In genomic region chr1:46401964-46402626, GRCh38 we compare ENCODE assay signal across 9 cellular contexts. TPM values are rescaled to one million over a fixed set of nuclear protein-coding genes. Genes with fewer than 3 reads are reported as not detected.
DNase-seq lines count a peak whose midpoint lies in the region; ATAC-seq and TF ChIP-seq lines count a peak whose summit lies in the region.
"Had no signal": no experiment of that assay in that cellular context is flagged by ENCODE, and none has a peak within 500 bp of the region (broad histone marks: within the 10 kb centered on the region; RNA-seq: fewer than 3 reads in every experiment).

No MANE protein-coding gene starts in this region.

- WGBS in esophagus squamous epithelium, 2 donors, result 17 to 32% methylated on average over 3 to 7 of the region's 10 CpGs

- TF ChIP-seq CTCF in esophagus squamous epithelium (IDR thresholded peaks at IDR 0.05), result no peak

- peaks cover 0 to 9% (median 0%) of the 10 kb centered on the region in 3 donors for H3K36me3 ChIP-seq in esophagus squamous epithelium
- H3K36me3 ChIP-seq: SJSA1 had no signal

- H3K27me3 ChIP-seq in esophagus squamous epithelium, result peaks cover 0 to 4% (median 0%) of the 10 kb centered on the region in 4 donors
- H3K27me3 ChIP-seq: SJSA1 had no signal

- no peaks in the 10 kb centered on the region for H3K9me3 ChIP-seq in esophagus squamous epithelium
- H3K9me3 ChIP-seq: SJSA1 had no signal

- H3K4me3 ChIP-seq in esophagus squamous epithelium, result peak overlapping the region in 2 of 4 donors; percentile 1 to 38
- H3K4me3 ChIP-seq: SJSA1 had no signal

- no peak for ATAC-seq in HG02642 (IDR thresholded peaks at IDR 0.05; ENCODE audit: poor library complexity, unreplicated experiment)
- ATAC-seq in GM21737 (IDR thresholded peaks at IDR 0.05; ENCODE audit: unreplicated experiment), result no peak
- ATAC-seq in HG03095 (IDR thresholded peaks at IDR 0.05; ENCODE audit: unreplicated experiment), result no peak

- no peak for TF ChIP-seq POLR2A in esophagus squamous epithelium (IDR thresholded peaks at IDR 0.05)

- H3K27ac ChIP-seq in esophagus squamous epithelium, result peak overlapping the region; percentile 52 to 79 (median 64)
- H3K27ac ChIP-seq: SJSA1 had no signal

- intact Hi-C loops in esophagus squamous epithelium (cut with DNase I), result no loop called here

- peak; percentile 31 to 64 (median 47) for DNase-seq in NCI-H1417 (lab: John Stamatoyannopoulos, UW)
- no peak for DNase-seq in NCI-H1417 treated with DMSO at 0.1 percent for 48 hours (lab: John Stamatoyannopoulos, UW)
- DNase-seq in NOMO-1 treated with dmso at 0.1 percent for 144 hours (lab: John Stamatoyannopoulos, UW; ENCODE audit: unreplicated experiment), result peak; percentile 58
- no peak for DNase-seq in esophagus squamous epithelium (lab: John Stamatoyannopoulos, UW)
- peak in 55 of 56 donors; percentile 21 to 88 (median 77) for DNase-seq in nucleus accumbens (lab: John Stamatoyannopoulos, UW)

- peaks cover 5 to 63% (median 17%) of the 10 kb centered on the region in 3 donors for H3K4me1 ChIP-seq in esophagus squamous epithelium

RNA-seq across cellular contexts. Expression of gene FAAH, which starts 8.0 kb away (rescaled TPM):
- total RNA-seq in esophagus squamous epithelium, result 10 to 100 TPM; 12.3 to 29.6 (median 16.7) TPM

Comparison
In these comparisons a context has a peak if more than half of its experiments do, and no peak if none do; other contexts are left out.
1. DNase-seq: peak in NCI-H1417 (3 of 3), NOMO-1 treated with dmso at 0.1 percent for 144 hours (single experiment) and nucleus accumbens (55 of 56); none in NCI-H1417 treated with DMSO at 0.1 percent for 48 hours (single experiment) and esophagus squamous epithelium (single experiment).